ENCODE assay signal across 15 cellular contexts in the genomic region with DNA sequence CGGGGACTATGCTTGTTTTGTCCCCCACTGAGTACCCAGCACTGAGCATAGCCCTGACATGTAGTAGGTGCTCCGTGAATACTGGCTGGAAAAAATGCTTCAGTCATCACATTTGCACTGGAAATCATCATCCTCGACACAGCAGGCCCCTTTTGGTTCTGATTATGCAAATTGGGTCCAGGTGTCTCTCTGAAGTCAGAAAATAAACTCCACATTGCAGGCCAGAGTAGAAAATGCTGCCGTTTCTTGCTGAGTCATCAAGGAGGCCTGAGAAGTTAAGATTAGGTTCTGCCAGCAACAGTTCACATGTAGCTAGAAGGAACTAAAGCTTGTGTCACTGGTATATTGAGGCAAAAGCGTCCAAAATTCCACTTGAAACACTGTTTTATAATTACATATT. TPM values are rescaled to one million over a fixed set of nuclear protein-coding genes. Genes with fewer than 3 reads are reported as not detected.
DNase-seq lines count a peak whose midpoint lies in the region; ATAC-seq and TF ChIP-seq lines count a peak whose summit lies in the region.
"Had no signal": no experiment of that assay in that cellular context is flagged by ENCODE, and none has a peak within 500 bp of the region (broad histone marks: within the 10 kb centered on the region; RNA-seq: fewer than 3 reads in every experiment).

No MANE protein-coding gene starts in this region.

- no peak overlapping the region for H3K4me3 ChIP-seq in AG09309 (ENCODE audit: control insufficient read depth, low read depth, low read length)
- H3K4me3 ChIP-seq in SK-N-MC = peak overlapping the region; percentile 4; the same call in 1 of the 2 replicates
- H3K4me3 ChIP-seq in fibroblast of the aortic adventitia (ENCODE audit: low read depth, low read length) = no peak overlapping the region
- H3K4me3 ChIP-seq in breast epithelium = no peak overlapping the region

- no peaks in the 10 kb centered on the region for H3K4me1 ChIP-seq in breast epithelium

- TF ChIP-seq POLR2A in breast epithelium (IDR thresholded peaks at IDR 0.05) = no peak

- no peaks in the 10 kb centered on the region for H3K36me3 ChIP-seq in SK-N-MC (ENCODE audit: insufficient read depth, low read length)
- H3K36me3 ChIP-seq in breast epithelium = no peaks in the 10 kb centered on the region

- TF ChIP-seq CTCF in AG09309 (IDR thresholded peaks at IDR 0.05; ENCODE audit: control insufficient read depth, insufficient read depth, low read depth, low read length, missing control alignments) (no peak), fibroblast of the aortic adventitia (IDR thresholded peaks at IDR 0.05; ENCODE audit: insufficient read depth, low read length) (no peak), breast epithelium (IDR thresholded peaks at IDR 0.05) (no peak)

- intact Hi-C loops in breast epithelium (cut with DNase I; ENCODE audit: low total_unique reads) = no loop called here

- DNase-seq in AG09309 (ENCODE audit: low read depth) (peak; percentile 59), SK-N-MC (ENCODE audit: low read depth, low spot score) (peak; percentile 48), fibroblast of the aortic adventitia (ENCODE audit: low read depth) (peak; percentile 86), iPS-NIHi7 (ENCODE audit: extremely low spot score) (no peak), breast epithelium (ENCODE audit: low spot score in 2 of 2) (no peak), RKO (ENCODE audit: low spot score) (no peak), activated T-cell treated with anti-CD3 and anti-CD28 coated beads for 4 hours (no peak)
- DNase-seq: activated CD4-positive, CD25-positive, alpha-beta regulatory T cell treated with anti-CD3 and anti-CD28 coated beads, Interleukin-2, amount 50 U/mL, for 72 hours; C1 segment of cervical spinal cord; glutamatergic neuron; mammary epithelial cell; NCI-H187; posterior cingulate gyrus had no signal

- H3K9ac ChIP-seq in SK-N-MC (ENCODE audit: insufficient read length) = no peak overlapping the region

- ATAC-seq in HG02571 (IDR thresholded peaks at IDR 0.05; ENCODE audit: unreplicated experiment) = peak; percentile 57

- no peaks in the 10 kb centered on the region for H3K9me3 ChIP-seq in SK-N-MC (ENCODE audit: low read depth, low read length)
- no peaks in the 10 kb centered on the region for H3K9me3 ChIP-seq in breast epithelium

- H3K27me3 ChIP-seq in breast epithelium = no peaks in the 10 kb centered on the region

- H3K27ac ChIP-seq in SK-N-MC (peak overlapping the region; percentile 85), breast epithelium (no peak overlapping the region)
- H3K27ac ChIP-seq: RWPE1 had no signal

RNA-seq across cellular contexts. Expression of a gene that starts 15.0 kb away (rescaled TPM):
- total RNA-seq in fibroblast of the aortic adventitia (ENCODE audit: low replicate concordance) = 4.0 and 5.3 TPM in 2 replicates
- total RNA-seq in breast epithelium = 1 to 10 TPM; 2.2 to 5.0 (median 4.6) TPM

RNA-seq across cellular contexts. Expression of a gene that starts 17.0 kb away (rescaled TPM):
- total RNA-seq in fibroblast of the aortic adventitia (ENCODE audit: low replicate concordance) (12.5 TPM in 1 of 2 replicates, not detected in the other), breast epithelium (1 to 10 TPM in 1 of 3 donors, under 1 TPM in 2; 0.44 to 1.9 (median 0.66) TPM)
- total RNA-seq: mammary epithelial cell had no signal

Comparison
In these comparisons a context has a peak if more than half of its experiments do, and no peak if none do; other contexts are left out.
1. DNase-seq: peak in AG09309 (single experiment), SK-N-MC (single experiment) and fibroblast of the aortic adventitia (single experiment); none in iPS-NIHi7 (single experiment), breast epithelium (0 of 2), RKO (single experiment) and activated T-cell treated with anti-CD3 and anti-CD28 coated beads for 4 hours (single experiment).